ENCODE assay signal across 19 cellular contexts in genomic region chr1:15023976-15024375, GRCh38.
"Had no signal": no experiment of that assay in that cellular context is flagged by ENCODE, and none has a peak within 500 bp of the region (broad histone marks: within the 10 kb centered on the region; RNA-seq: fewer than 3 reads in every experiment).

No MANE protein-coding gene starts in this region.

- H3K9me3 Mint-ChIP-seq: effector memory CD8-positive, alpha-beta T cell; immature natural killer cell; naive thymus-derived CD8-positive, alpha-beta T cell; stimulated activated naive CD8-positive, alpha-beta T cell treated with anti-CD3 and anti-CD28 coated beads, Interleukin-15, amount 100 ng/mL, for 72 hours had no signal

- H3K27ac Mint-ChIP-seq: effector memory CD8-positive, alpha-beta T cell; immature natural killer cell had no signal

- H3K27me3 Mint-ChIP-seq: stimulated activated naive CD8-positive, alpha-beta T cell treated with anti-CD3 and anti-CD28 coated beads, Interleukin-15, amount 100 ng/mL, for 72 hours had no signal

- H3K4me1 Mint-ChIP-seq: immature natural killer cell; stimulated activated naive CD8-positive, alpha-beta T cell treated with anti-CD3 and anti-CD28 coated beads, Interleukin-15, amount 100 ng/mL, for 72 hours had no signal

- DNase-seq: cortex of kidney; effector memory CD8-positive, alpha-beta T cell; hypothalamus; immature natural killer cell; islet precursor cell; kidney glomerular epithelial cell; left colon; left ventricle myocardium superior; lower lobe of right lung; naive thymus-derived CD8-positive, alpha-beta T cell; nucleus accumbens; ovary; posterior cingulate gyrus; psoas muscle; sigmoid colon; stimulated activated CD4-positive, alpha-beta T cell treated with anti-CD3 and anti-CD28 coated beads, Interleukin-4, amount 100 ng/mL, for 4 hours; stimulated activated naive CD4-positive, alpha-beta T cell; stimulated activated naive CD8-positive, alpha-beta T cell treated with anti-CD3 and anti-CD28 coated beads, Interleukin-15, amount 100 ng/mL, for 72 hours; transverse colon had no signal

- H3K4me3 Mint-ChIP-seq: effector memory CD8-positive, alpha-beta T cell; immature natural killer cell; naive thymus-derived CD8-positive, alpha-beta T cell; stimulated activated naive CD8-positive, alpha-beta T cell treated with anti-CD3 and anti-CD28 coated beads, Interleukin-15, amount 100 ng/mL, for 72 hours had no signal

- H3K36me3 Mint-ChIP-seq: immature natural killer cell; naive thymus-derived CD8-positive, alpha-beta T cell had no signal
